Comparison of ENCODE assay signal across 25 cellular contexts in the genomic region with DNA sequence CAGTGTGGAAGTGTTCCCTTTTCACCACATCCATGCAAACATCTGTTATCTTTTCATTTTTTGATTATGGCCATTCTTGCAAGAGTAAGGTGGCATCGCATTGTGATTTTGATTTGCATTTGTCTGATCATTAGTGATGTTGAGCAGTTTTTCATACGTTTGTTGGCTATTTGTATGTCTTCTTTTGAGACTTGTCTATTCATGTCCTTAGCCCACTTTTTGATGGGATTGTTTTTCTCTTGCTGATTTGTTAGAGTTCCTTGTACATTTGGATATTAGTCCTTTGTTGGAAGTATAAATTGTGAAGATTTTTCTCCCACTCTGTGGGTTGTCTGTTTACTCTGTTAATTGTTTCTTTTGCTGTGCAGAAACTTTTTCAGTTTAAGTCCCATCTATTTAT.
"Had no signal": no experiment of that assay in that cellular context is flagged by ENCODE, and none has a peak within 500 bp of the region (broad histone marks: within the 10 kb centered on the region; RNA-seq: fewer than 3 reads in every experiment).

No MANE protein-coding gene starts in this region.

- H3K4me1 Mint-ChIP-seq: immature natural killer cell; memory B cell; naive thymus-derived CD4-positive, alpha-beta T cell had no signal

- ATAC-seq: foreskin keratinocyte; gastroesophageal sphincter; heart left ventricle; left lung; left ventricle myocardium superior; lower lobe of right lung; naive thymus-derived CD4-positive, alpha-beta T cell had no signal

- FAIRE-seq: colon, endothelial cell of umbilical vein, frontal cortex, kidney had no signal

- H3K4me1 ChIP-seq: esophagus muscularis mucosa, foreskin keratinocyte, gastroesophageal sphincter, heart left ventricle, left lung, lower lobe of right lung had no signal

- H3K4me2 ChIP-seq: hepatocyte had no signal

- H3K79me2 ChIP-seq: hepatocyte had no signal

- DNase-seq: dermis blood vessel endothelial cell; dorsolateral prefrontal cortex; effector CD4-positive, alpha-beta T cell; effector memory CD4-positive, alpha-beta T cell; foreskin keratinocyte; heart left ventricle; hypothalamus; immature natural killer cell; islet precursor cell; kidney; kidney glomerular epithelial cell; left lung; left ventricle myocardium superior; lower lobe of right lung; mesendoderm; midbrain; naive thymus-derived CD4-positive, alpha-beta T cell had no signal

- H3K27ac ChIP-seq: coronary artery, dorsolateral prefrontal cortex, esophagus muscularis mucosa, foreskin keratinocyte, gastroesophageal sphincter, heart left ventricle, hepatocyte, left lung, lower lobe of right lung had no signal

- H3K9me3 Mint-ChIP-seq: memory B cell had no signal

- H3K9me3 ChIP-seq: esophagus muscularis mucosa, lower lobe of right lung had no signal

- H3K4me3 ChIP-seq: coronary artery, dorsolateral prefrontal cortex, esophagus muscularis mucosa, gastroesophageal sphincter, heart left ventricle, hepatocyte, left lung, lower lobe of right lung had no signal

- H2AFZ ChIP-seq: hepatocyte had no signal

- H3K27ac Mint-ChIP-seq: immature natural killer cell; memory B cell; naive thymus-derived CD4-positive, alpha-beta T cell had no signal

- H3K27me3 ChIP-seq: dorsolateral prefrontal cortex, esophagus muscularis mucosa, foreskin keratinocyte, gastroesophageal sphincter, heart left ventricle, hepatocyte, left lung had no signal

- H3K4me3 Mint-ChIP-seq: immature natural killer cell; memory B cell; naive thymus-derived CD4-positive, alpha-beta T cell had no signal

- H3K27me3 Mint-ChIP-seq: memory B cell; naive thymus-derived CD4-positive, alpha-beta T cell had no signal

- H3K36me3 Mint-ChIP-seq: immature natural killer cell; memory B cell; naive thymus-derived CD4-positive, alpha-beta T cell had no signal

- H3K36me3 ChIP-seq: esophagus muscularis mucosa, gastroesophageal sphincter, heart left ventricle, left lung, lower lobe of right lung had no signal
